In genomic region chr2:227536445-227536844, GRCh38 we compare ENCODE assay signal across 2 cellular contexts.
TF ChIP-seq lines count a peak whose summit lies in the region.

No MANE protein-coding gene starts in this region.

TF ChIP-seq in SK-N-SH, 30 proteins besides CTCF, POLR2A, EP300 and RAD21 (continued from another document):
- TF ChIP-seq REST (IDR thresholded peaks at IDR 0.05; ENCODE audit: low read depth, low read length): no peak
- no peak for TF ChIP-seq MXI1 (IDR thresholded peaks at IDR 0.05; ENCODE audit: low read depth, low read length)
- no peak for TF ChIP-seq NRF1 (IDR thresholded peaks at IDR 0.05; ENCODE audit: low read depth, low read length)
- TF ChIP-seq ELF1 (IDR thresholded peaks at IDR 0.05): no peak

TF ChIP-seq in SK-N-SH treated with all-trans-retinoic acid at 6 μM for 48 hours, 23 proteins besides CTCF, POLR2A, EP300 and RAD21 (continued from another document):
- TF ChIP-seq TSHZ2 (CRISPR knock-in tag; IDR thresholded peaks at IDR 0.05): no peak
TF ChIP-seq in SK-N-SH treated with all-trans-retinoic acid at 6 μM for 48 hours: peak in this region for 0.
